Comparison of ENCODE assay signal across 9 cellular contexts in genomic region chr6:36120979-36121706, GRCh38. TPM values are rescaled to one million over a fixed set of nuclear protein-coding genes. Genes with fewer than 3 reads are reported as not detected.
DNase-seq lines count a peak whose midpoint lies in the region; ATAC-seq and TF ChIP-seq lines count a peak whose summit lies in the region.
"Had no signal": no experiment of that assay in that cellular context is flagged by ENCODE, and none has a peak within 500 bp of the region (broad histone marks: within the 10 kb centered on the region; RNA-seq: fewer than 3 reads in every experiment).

No MANE protein-coding gene starts in this region.

- no peak for TF ChIP-seq CTCF in prostate gland (IDR thresholded peaks at IDR 0.05)

- H3K9me3 Mint-ChIP-seq in IgD-negative memory B cell, result no peaks in the 10 kb centered on the region
- H3K9me3 Mint-ChIP-seq in activated CD4-positive, alpha-beta T cell treated with anti-CD3 and anti-CD28 coated beads for 36 hours (ENCODE audit: low read depth), result no peaks in the 10 kb centered on the region

- H3K27me3 ChIP-seq in prostate gland (replicated peaks; ENCODE audit: insufficient read depth), result no peaks in the 10 kb centered on the region
- H3K27me3 ChIP-seq: uterus had no signal

- H3K9me3 ChIP-seq in prostate gland, result no peaks in the 10 kb centered on the region
- H3K9me3 ChIP-seq: uterus had no signal

- peaks cover 53 to 78% (median 58%) of the 10 kb centered on the region in 3 donors for H3K4me1 Mint-ChIP-seq in IgD-negative memory B cell
- H3K4me1 Mint-ChIP-seq in activated CD4-positive, alpha-beta T cell treated with anti-CD3 and anti-CD28 coated beads for 36 hours, result peaks cover 88% of the 10 kb centered on the region

- TF ChIP-seq POLR2A in erythroblast (IDR thresholded peaks at IDR 0.05; ENCODE audit: low read length), result peak; percentile 89
- TF ChIP-seq POLR2A in prostate gland (IDR thresholded peaks at IDR 0.05), result no peak

- 17% methylated on average over 11 of the region's 12 CpGs for WGBS in prostate gland

- peak; percentile 74 to 79 for DNase-seq in AML-193 (lab: John Stamatoyannopoulos, UW)
- peak; percentile 83 for DNase-seq in activated CD4-positive, alpha-beta T cell treated with anti-CD3 and anti-CD28 coated beads for 36 hours
- peak; percentile 88 to 90 for DNase-seq in erythroblast (lab: John Stamatoyannopoulos, UW)
- peak; percentile 78 for DNase-seq in prostate gland (ENCODE audit: low spot score)
- DNase-seq in GM19240 (ENCODE audit: insufficient read length, low spot score), result no peak
- DNase-seq in NCI-H1105 (lab: John Stamatoyannopoulos, UW), result no peak
- DNase-seq in cerebellar nuclear complex (lab: John Stamatoyannopoulos, UW), result no peak

- intact Hi-C loops in activated CD4-positive, alpha-beta T cell treated with anti-CD3 and anti-CD28 coated beads for 36 hours (cut with DNase I, micrococcal nuclease), result loop anchor here (1.0 to 10.0 kb wide), 7 partner anchors 10 to 816 kb away; partner anchors contain the start of genes BRPF3 (in 1 of the 2), KCTD20 (in 1 of the 2), MAPK14 (in 1 of the 2) and PXT1 (in 1 of the 2)
- intact Hi-C loops in prostate gland (cut with DNase I), result loop anchor here (5.0 to 10.0 kb wide), 2 partner anchors 76 to 234 kb away; partner anchors contain the start of gene BRPF3

- H3K4me3 ChIP-seq in prostate gland, result no peak overlapping the region
- H3K4me3 ChIP-seq: uterus had no signal

- peak overlapping the region; percentile 82 to 94 (median 88) for H3K4me3 Mint-ChIP-seq in IgD-negative memory B cell
- H3K4me3 Mint-ChIP-seq in activated CD4-positive, alpha-beta T cell treated with anti-CD3 and anti-CD28 coated beads for 36 hours, result peak overlapping the region; percentile 72

- peak overlapping the region; percentile 88 to 98 (median 88) for H3K27ac Mint-ChIP-seq in IgD-negative memory B cell
- peak overlapping the region; percentile 99 for H3K27ac Mint-ChIP-seq in activated CD4-positive, alpha-beta T cell treated with anti-CD3 and anti-CD28 coated beads for 36 hours

- no peaks in the 10 kb centered on the region for H3K36me3 ChIP-seq in prostate gland
- H3K36me3 ChIP-seq: uterus had no signal

- H3K4me1 ChIP-seq in prostate gland (replicated peaks), result peaks cover 8% of the 10 kb centered on the region
- H3K4me1 ChIP-seq: uterus had no signal

- peak overlapping the region; percentile 46 to 55 for H3K27ac ChIP-seq in prostate gland
- H3K27ac ChIP-seq: uterus had no signal

- ATAC-seq in activated CD4-positive, alpha-beta T cell treated with anti-CD3 and anti-CD28 coated beads for 36 hours, result peak; percentile 42

- POLR2A ChIA-PET in activated CD4-positive, alpha-beta T cell treated with anti-CD3 and anti-CD28 coated beads for 36 hours (lab: Charles Lee), result interaction anchor here (0.6 to 2.3 kb wide), 6 partner anchors 9 to 411 kb away, joined by 3 to 31 read pairs (median 8); partner anchors contain the start of gene MAPK14

- peaks cover 10% of the 10 kb centered on the region for H3K36me3 Mint-ChIP-seq in IgD-negative memory B cell
- H3K36me3 Mint-ChIP-seq in activated CD4-positive, alpha-beta T cell treated with anti-CD3 and anti-CD28 coated beads for 36 hours (ENCODE audit: low read depth), result peaks cover 7% of the 10 kb centered on the region

- no peaks in the 10 kb centered on the region for H3K27me3 Mint-ChIP-seq in IgD-negative memory B cell
- H3K27me3 Mint-ChIP-seq in activated CD4-positive, alpha-beta T cell treated with anti-CD3 and anti-CD28 coated beads for 36 hours, result no peaks in the 10 kb centered on the region

- CTCF ChIA-PET in activated CD4-positive, alpha-beta T cell treated with anti-CD3 and anti-CD28 coated beads for 36 hours (lab: Charles Lee), result interaction anchor here (0.6 to 2.6 kb wide), 13 partner anchors 10 to 1400 kb away, joined by 3 to 32 read pairs (median 4); partner anchors contain the start of genes MAPK13 and MAPK14

RNA-seq across cellular contexts. Expression of gene MAPK13, which starts 9.2 kb away (rescaled TPM):
- polyA plus RNA-seq in IgD-negative memory B cell, result 47.1 TPM
- 10 to 100 TPM; 63.0 to 65.1 TPM for total RNA-seq in activated CD4-positive, alpha-beta T cell treated with anti-CD3 and anti-CD28 coated beads for 36 hours
- 10 to 100 TPM; 34.6 to 53.5 TPM for total RNA-seq in prostate gland

Comparison
In these comparisons a context has a peak if more than half of its experiments do, and no peak if none do; other contexts are left out.
1. DNase-seq: peak in AML-193 (2 of 2), activated CD4-positive, alpha-beta T cell treated with anti-CD3 and anti-CD28 coated beads for 36 hours (single experiment), erythroblast (2 of 2) and prostate gland (single experiment); none in GM19240 (single experiment), NCI-H1105 (single experiment) and cerebellar nuclear complex (0 of 2).